In genomic region chr18:27728659-27729058, GRCh38 we compare ENCODE assay signal across 30 cellular contexts.
"Had no signal": no experiment of that assay in that cellular context is flagged by ENCODE, and none has a peak within 500 bp of the region (broad histone marks: within the 10 kb centered on the region; RNA-seq: fewer than 3 reads in every experiment).

No MANE protein-coding gene starts in this region.

- H3K36me3 ChIP-seq: brain microvascular endothelial cell, heart right ventricle, left lung, lower lobe of right lung, thoracic aorta, uterus, WERI-Rb-1 had no signal

- H3K36me3 Mint-ChIP-seq: activated CD4-positive, alpha-beta memory T cell treated with anti-CD3 and anti-CD28 coated beads for 36 hours; activated naive CD4-positive, alpha-beta T cell treated with anti-CD3 and anti-CD28 coated beads, Interleukin-2, amount 10 ng/mL, durations not matched to agents 7 days and 5 days; activated naive CD8-positive, alpha-beta T cell treated with anti-CD3 and anti-CD28 coated beads, Interleukin-2, amount 10 ng/mL, durations not matched to agents 7 days and 5 days; stimulated activated effector memory CD8-positive, alpha-beta T cell treated with anti-CD3 and anti-CD28 coated beads, Interleukin-12 subunit alpha, Interleukin-12 subunit beta, amount 100 ng/mL, for 72 hours had no signal

- H3K27me3 Mint-ChIP-seq: activated CD4-positive, alpha-beta memory T cell treated with anti-CD3 and anti-CD28 coated beads for 36 hours; activated naive CD4-positive, alpha-beta T cell treated with anti-CD3 and anti-CD28 coated beads, Interleukin-2, amount 10 ng/mL, durations not matched to agents 7 days and 5 days; activated naive CD8-positive, alpha-beta T cell treated with anti-CD3 and anti-CD28 coated beads, Interleukin-2, amount 10 ng/mL, durations not matched to agents 7 days and 5 days; activated T-cell treated with anti-CD3 and anti-CD28 coated beads, Interleukin-2, amount 50 U/mL, for 24 hours; effector memory CD8-positive, alpha-beta T cell; stimulated activated naive CD8-positive, alpha-beta T cell treated with anti-CD3 and anti-CD28 coated beads, Interleukin-15, Interleukin-2, amounts not matched to agents 100 ng/mL and 50 ng/mL, for 24 hours had no signal

- H3K27ac ChIP-seq: brain microvascular endothelial cell, heart right ventricle, left lung, lower lobe of right lung, thoracic aorta, uterus, WERI-Rb-1 had no signal

- DNase-seq: activated CD4-positive, alpha-beta memory T cell treated with anti-CD3 and anti-CD28 coated beads for 36 hours; activated CD4-positive, alpha-beta T cell treated with anti-CD3 and anti-CD28 coated beads for 48 hours; activated CD8-positive, alpha-beta memory T cell treated with anti-CD3 and anti-CD28 coated beads, Interleukin-2, amount 50 U/mL, for 48 hours; activated gamma-delta T cell; activated naive CD4-positive, alpha-beta T cell treated with anti-CD3 and anti-CD28 coated beads, Interleukin-2, amount 10 ng/mL, durations not matched to agents 7 days and 5 days; activated naive CD8-positive, alpha-beta T cell treated with anti-CD3 and anti-CD28 coated beads, Interleukin-2, amount 10 ng/mL, durations not matched to agents 7 days and 5 days; activated T-cell treated with anti-CD3 and anti-CD28 coated beads, Interleukin-2, amount 50 U/mL, for 24 hours; amniotic stem cell; brain microvascular endothelial cell; caudate nucleus; cortex of kidney; effector memory CD8-positive, alpha-beta T cell; foreskin melanocyte; heart right ventricle; kidney glomerular epithelial cell; left lung; lower lobe of right lung; mesendoderm; small intestine; stimulated activated CD4-positive, alpha-beta T cell treated with anti-CD3 and anti-CD28 coated beads, Interleukin-4, amount 100 ng/mL, for 24 hours; trophoblast cell; uterus; WERI-Rb-1 had no signal

- H3K27me3 ChIP-seq: brain microvascular endothelial cell, heart right ventricle, left lung, uterus had no signal

- H3K4me1 ChIP-seq: heart right ventricle, left lung, lower lobe of right lung, uterus had no signal

- ATAC-seq: activated CD4-positive, CD25-positive, alpha-beta regulatory T cell treated with anti-CD3 and anti-CD28 coated beads, Interleukin-2, amount 50 U/mL, for 24 hours; effector memory CD8-positive, alpha-beta T cell; esophagus mucosa; heart right ventricle; left lung; lower lobe of right lung; sciatic nerve; stimulated activated effector memory CD8-positive, alpha-beta T cell treated with anti-CD3 and anti-CD28 coated beads, Interleukin-12 subunit alpha, Interleukin-12 subunit beta, amount 100 ng/mL, for 72 hours had no signal

- H3K27ac Mint-ChIP-seq: activated CD4-positive, alpha-beta memory T cell treated with anti-CD3 and anti-CD28 coated beads for 36 hours; activated naive CD4-positive, alpha-beta T cell treated with anti-CD3 and anti-CD28 coated beads, Interleukin-2, amount 10 ng/mL, durations not matched to agents 7 days and 5 days; activated naive CD8-positive, alpha-beta T cell treated with anti-CD3 and anti-CD28 coated beads, Interleukin-2, amount 10 ng/mL, durations not matched to agents 7 days and 5 days; activated T-cell treated with anti-CD3 and anti-CD28 coated beads, Interleukin-2, amount 50 U/mL, for 24 hours; effector memory CD8-positive, alpha-beta T cell; nephron; stimulated activated effector memory CD8-positive, alpha-beta T cell treated with anti-CD3 and anti-CD28 coated beads, Interleukin-12 subunit alpha, Interleukin-12 subunit beta, amount 100 ng/mL, for 72 hours; stimulated activated naive CD8-positive, alpha-beta T cell treated with anti-CD3 and anti-CD28 coated beads, Interleukin-15, Interleukin-2, amounts not matched to agents 100 ng/mL and 50 ng/mL, for 24 hours had no signal

- H3K4me3 ChIP-seq: heart right ventricle, left lung, lower lobe of right lung, thoracic aorta, uterus had no signal

- H3K9me3 ChIP-seq: uterus had no signal

- H3K4me3 Mint-ChIP-seq: activated CD4-positive, alpha-beta memory T cell treated with anti-CD3 and anti-CD28 coated beads for 36 hours; activated naive CD4-positive, alpha-beta T cell treated with anti-CD3 and anti-CD28 coated beads, Interleukin-2, amount 10 ng/mL, durations not matched to agents 7 days and 5 days; activated naive CD8-positive, alpha-beta T cell treated with anti-CD3 and anti-CD28 coated beads, Interleukin-2, amount 10 ng/mL, durations not matched to agents 7 days and 5 days; activated T-cell treated with anti-CD3 and anti-CD28 coated beads, Interleukin-2, amount 50 U/mL, for 24 hours; effector memory CD8-positive, alpha-beta T cell; nephron; stimulated activated effector memory CD8-positive, alpha-beta T cell treated with anti-CD3 and anti-CD28 coated beads, Interleukin-12 subunit alpha, Interleukin-12 subunit beta, amount 100 ng/mL, for 72 hours; stimulated activated naive CD8-positive, alpha-beta T cell treated with anti-CD3 and anti-CD28 coated beads, Interleukin-15, Interleukin-2, amounts not matched to agents 100 ng/mL and 50 ng/mL, for 24 hours had no signal

- H3K4me1 Mint-ChIP-seq: activated naive CD4-positive, alpha-beta T cell treated with anti-CD3 and anti-CD28 coated beads, Interleukin-2, amount 10 ng/mL, durations not matched to agents 7 days and 5 days; activated naive CD8-positive, alpha-beta T cell treated with anti-CD3 and anti-CD28 coated beads, Interleukin-2, amount 10 ng/mL, durations not matched to agents 7 days and 5 days; nephron; stimulated activated effector memory CD8-positive, alpha-beta T cell treated with anti-CD3 and anti-CD28 coated beads, Interleukin-12 subunit alpha, Interleukin-12 subunit beta, amount 100 ng/mL, for 72 hours had no signal
